In genomic region chr11:120056301-120057027, GRCh38 we compare ENCODE assay signal across 19 cellular contexts.
A peak's percentile ranks its signal among the peaks of the same experiment; 100 is the strongest.
DNase-seq lines count a peak whose midpoint lies in the region; ATAC-seq and TF ChIP-seq lines count a peak whose summit lies in the region.
"Had no signal": no experiment of that assay in that cellular context is flagged by ENCODE, and none has a peak within 500 bp of the region (broad histone marks: within the 10 kb centered on the region; RNA-seq: fewer than 3 reads in every experiment).

No MANE protein-coding gene starts in this region.

- no peak overlapping the region for H3K27ac Mint-ChIP-seq in activated CD8-positive, alpha-beta memory T cell treated with anti-CD3 and anti-CD28 coated beads, Interleukin-2, amount 10 ng/mL, durations not matched to agents 7 days and 5 days
- H3K27ac Mint-ChIP-seq in nephron = peak overlapping the region in 2 of 3 experiments; percentile 12 to 45
- H3K27ac Mint-ChIP-seq in type B pancreatic cell = peak overlapping the region; percentile 49
- H3K27ac Mint-ChIP-seq in activated naive CD8-positive, alpha-beta T cell treated with anti-CD3 and anti-CD28 coated beads for 36 hours = no peak overlapping the region
- H3K27ac Mint-ChIP-seq: activated naive CD8-positive, alpha-beta T cell; immature natural killer cell had no signal

- no peak overlapping the region for H3K4me3 ChIP-seq in esophagus (ENCODE audit: low read depth in 1 of 2, low read length in 2 of 2)
- H3K4me3 ChIP-seq: GM12878, ovary, tibial nerve had no signal

- no peak for ATAC-seq in activated CD8-positive, alpha-beta memory T cell treated with anti-CD3 and anti-CD28 coated beads, Interleukin-2, amount 10 ng/mL, durations not matched to agents 7 days and 5 days
- no peak for ATAC-seq in GM21390 (IDR thresholded peaks at IDR 0.05; ENCODE audit: unreplicated experiment)
- ATAC-seq: activated CD4-positive, CD25-positive, alpha-beta regulatory T cell treated with anti-CD3 and anti-CD28 coated beads, Interleukin-2, amount 50 U/mL, for 24 hours; GM12878 had no signal

- TF ChIP-seq CTCF in nephron (IDR thresholded peaks at IDR 0.05; ENCODE audit: unreplicated experiment in 3 of 3) (no peak), type B pancreatic cell (conservative IDR thresholded peaks at IDR 0.05) (no peak)

- peaks cover 0 to 3% of the 10 kb centered on the region in 2 donors for H3K9me3 ChIP-seq in esophagus (ENCODE audit: control insufficient read depth in 2 of 2, insufficient read depth in 1 of 2, low read depth in 1 of 2, low read length in 1 of 2)
- H3K9me3 ChIP-seq: ovary, tibial nerve had no signal

- no peaks in the 10 kb centered on the region for H3K27me3 ChIP-seq in esophagus (ENCODE audit: control insufficient read depth in 1 of 2, insufficient read depth in 2 of 2, low read length in 2 of 2)
- H3K27me3 ChIP-seq: ovary had no signal

- peaks cover 19% of the 10 kb centered on the region for H3K27me3 Mint-ChIP-seq in activated CD8-positive, alpha-beta memory T cell treated with anti-CD3 and anti-CD28 coated beads, Interleukin-2, amount 10 ng/mL, durations not matched to agents 7 days and 5 days
- peaks cover 15% of the 10 kb centered on the region for H3K27me3 Mint-ChIP-seq in nephron (ENCODE audit: low read depth)
- peaks cover 4% of the 10 kb centered on the region for H3K27me3 Mint-ChIP-seq in type B pancreatic cell
- H3K27me3 Mint-ChIP-seq in activated naive CD8-positive, alpha-beta T cell treated with anti-CD3 and anti-CD28 coated beads for 36 hours = peaks cover 5% of the 10 kb centered on the region

- peak overlapping the region; percentile 53 to 69 for H3K27ac ChIP-seq in esophagus (ENCODE audit: low read depth in 2 of 2, low read length in 1 of 2)
- H3K27ac ChIP-seq: ovary, tibial nerve had no signal

- peak; percentile 27 for DNase-seq in activated CD8-positive, alpha-beta memory T cell treated with anti-CD3 and anti-CD28 coated beads, Interleukin-2, amount 10 ng/mL, durations not matched to agents 7 days and 5 days
- DNase-seq in type B pancreatic cell (ENCODE audit: extremely low spot score, unreplicated experiment) (no peak), NCI-H774 (lab: John Stamatoyannopoulos, UW) (no peak)
- DNase-seq in activated naive CD8-positive, alpha-beta T cell treated with anti-CD3 and anti-CD28 coated beads for 36 hours = no peak
- DNase-seq: immature natural killer cell; Kasumi-1; NCI-H1092 treated with DMSO at 0.1 percent for 48 hours; NCI-H524; ovary; stimulated activated CD4-positive, alpha-beta T cell treated with anti-CD3 and anti-CD28 coated beads, Interleukin-2, amount 100 ng/mL, for 24 hours; stimulated activated naive CD4-positive, alpha-beta T cell; T1000 had no signal

- peaks cover 0 to 7% of the 10 kb centered on the region in 2 donors for H3K4me1 ChIP-seq in esophagus (ENCODE audit: control insufficient read depth in 2 of 2, insufficient read depth in 2 of 2, low read length in 1 of 2)
- H3K4me1 ChIP-seq: tibial nerve had no signal

- 67 to 77% methylated on average over 10 of the region's 10 CpGs for WGBS in esophagus, 2 donors

- H3K36me3 Mint-ChIP-seq in activated CD8-positive, alpha-beta memory T cell treated with anti-CD3 and anti-CD28 coated beads, Interleukin-2, amount 10 ng/mL, durations not matched to agents 7 days and 5 days = no peaks in the 10 kb centered on the region
- H3K36me3 Mint-ChIP-seq in nephron (ENCODE audit: low read depth) (no peaks in the 10 kb centered on the region), type B pancreatic cell (peaks cover 4% of the 10 kb centered on the region)
- no peaks in the 10 kb centered on the region for H3K36me3 Mint-ChIP-seq in activated naive CD8-positive, alpha-beta T cell treated with anti-CD3 and anti-CD28 coated beads for 36 hours
- H3K36me3 Mint-ChIP-seq: activated naive CD8-positive, alpha-beta T cell; immature natural killer cell had no signal

- H3K4me3 Mint-ChIP-seq in activated CD8-positive, alpha-beta memory T cell treated with anti-CD3 and anti-CD28 coated beads, Interleukin-2, amount 10 ng/mL, durations not matched to agents 7 days and 5 days = no peak overlapping the region
- H3K4me3 Mint-ChIP-seq in nephron (no peak overlapping the region), type B pancreatic cell (peak overlapping the region; percentile 62)
- H3K4me3 Mint-ChIP-seq in activated naive CD8-positive, alpha-beta T cell treated with anti-CD3 and anti-CD28 coated beads for 36 hours = no peak overlapping the region
- H3K4me3 Mint-ChIP-seq: activated naive CD8-positive, alpha-beta T cell; immature natural killer cell had no signal

- no peaks in the 10 kb centered on the region for H3K36me3 ChIP-seq in esophagus (ENCODE audit: control insufficient read depth in 2 of 2, insufficient read depth in 2 of 2, low read length in 1 of 2)
- H3K36me3 ChIP-seq: ovary, tibial nerve had no signal

- no peaks in the 10 kb centered on the region for H3K9me3 Mint-ChIP-seq in activated CD8-positive, alpha-beta memory T cell treated with anti-CD3 and anti-CD28 coated beads, Interleukin-2, amount 10 ng/mL, durations not matched to agents 7 days and 5 days (ENCODE audit: low read depth)
- H3K9me3 Mint-ChIP-seq in nephron (no peaks in the 10 kb centered on the region), type B pancreatic cell (no peaks in the 10 kb centered on the region)
- H3K9me3 Mint-ChIP-seq in activated naive CD8-positive, alpha-beta T cell treated with anti-CD3 and anti-CD28 coated beads for 36 hours = no peaks in the 10 kb centered on the region

- CTCF ChIA-PET in activated CD8-positive, alpha-beta memory T cell treated with anti-CD3 and anti-CD28 coated beads, Interleukin-2, amount 10 ng/mL, durations not matched to agents 7 days and 5 days (lab: Charles Lee) = no interaction called here

- H3K4me1 Mint-ChIP-seq in activated CD8-positive, alpha-beta memory T cell treated with anti-CD3 and anti-CD28 coated beads, Interleukin-2, amount 10 ng/mL, durations not matched to agents 7 days and 5 days = no peaks in the 10 kb centered on the region
- peaks cover 40% of the 10 kb centered on the region for H3K4me1 Mint-ChIP-seq in nephron
- H3K4me1 Mint-ChIP-seq in type B pancreatic cell (ENCODE audit: unreplicated experiment) = peaks cover 20% of the 10 kb centered on the region
- no peaks in the 10 kb centered on the region for H3K4me1 Mint-ChIP-seq in activated naive CD8-positive, alpha-beta T cell treated with anti-CD3 and anti-CD28 coated beads for 36 hours
- H3K4me1 Mint-ChIP-seq: immature natural killer cell had no signal

Comparison
In these comparisons a context has a peak if more than half of its experiments do, and no peak if none do; other contexts are left out.
1. H3K27ac Mint-ChIP-seq: peak in nephron (2 of 3) and type B pancreatic cell (single experiment); none in activated CD8-positive, alpha-beta memory T cell treated with anti-CD3 and anti-CD28 coated beads, Interleukin-2, amount 10 ng/mL, durations not matched to agents 7 days and 5 days (single experiment) and activated naive CD8-positive, alpha-beta T cell treated with anti-CD3 and anti-CD28 coated beads for 36 hours (single experiment).